Comparison of ENCODE assay signal across 13 cellular contexts in the genomic region with DNA sequence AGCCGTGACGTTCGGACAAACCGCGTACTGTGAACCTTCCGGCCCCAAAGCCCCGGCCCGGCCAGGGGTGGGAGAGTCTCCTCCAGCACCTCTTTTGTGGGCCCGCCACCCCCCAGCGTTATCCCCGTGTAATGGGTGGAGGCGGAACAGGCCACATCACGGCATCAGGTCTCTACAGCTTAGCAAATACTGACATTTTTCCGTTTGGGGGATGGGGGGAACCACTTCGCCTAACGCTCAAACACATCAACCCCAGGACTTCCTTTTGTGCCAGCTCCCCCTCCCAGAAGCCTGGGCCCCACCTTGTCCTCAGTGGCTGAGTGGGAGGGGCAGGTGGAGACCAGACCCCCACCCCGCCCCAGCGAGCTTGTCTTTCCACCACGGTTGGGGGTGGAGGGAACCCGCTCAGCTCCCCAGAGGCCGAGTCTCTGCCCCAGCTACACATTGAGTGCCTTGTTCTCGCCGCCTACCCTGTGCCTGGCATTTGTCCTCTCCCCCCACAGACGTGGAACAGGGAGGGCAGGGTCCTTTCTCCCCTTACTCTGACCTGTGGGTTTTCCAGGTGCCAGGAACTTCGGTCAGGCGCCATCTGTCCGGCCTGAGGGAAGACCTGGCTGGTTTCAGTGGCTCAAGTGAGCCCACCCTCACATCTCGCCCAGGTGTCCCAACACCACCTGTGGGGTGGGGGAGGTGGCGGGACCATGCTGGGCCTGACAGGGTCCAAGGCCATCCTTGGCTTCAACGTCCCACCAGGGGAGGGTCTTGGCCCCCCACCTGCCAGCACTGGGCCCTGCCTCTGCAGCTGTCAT. TPM values are rescaled to one million over a fixed set of nuclear protein-coding genes. Genes with fewer than 3 reads are reported as not detected.
DNase-seq lines count a peak whose midpoint lies in the region; ATAC-seq and TF ChIP-seq lines count a peak whose summit lies in the region.
"Had no signal": no experiment of that assay in that cellular context is flagged by ENCODE, and none has a peak within 500 bp of the region (broad histone marks: within the 10 kb centered on the region; RNA-seq: fewer than 3 reads in every experiment).

No MANE protein-coding gene starts in this region.

- in situ Hi-C loops in gastrocnemius medialis (cut with MboI; ENCODE audit: low sequenced_read_pairs in 4 of 4) = no loop called here

- CTCF ChIA-PET in naive thymus-derived CD4-positive, alpha-beta T cell (lab: Charles Lee) = interaction anchor here (0.6 kb wide), 1 partner anchor 34 kb away, joined by 5 read pairs; no protein-coding TSS in a partner anchor

- DNase-seq in Jurkat, Clone E6-1 (ENCODE audit: low read depth, low spot score) = peak; percentile 78
- peak; percentile 41 for DNase-seq in activated naive CD8-positive, alpha-beta T cell treated with anti-CD3 and anti-CD28 coated beads, Interleukin-2, amount 50 U/mL, for 24 hours
- DNase-seq in naive thymus-derived CD4-positive, alpha-beta T cell = peak in 6 of 9 donors; percentile 28 to 42 (median 32)
- no peak for DNase-seq in NCI-H1694 treated with DMSO at 0.1 percent for 48 hours (lab: John Stamatoyannopoulos, UW)
- no peak for DNase-seq in NCI-H187 treated with DMSO at 0.1 percent for 48 hours (lab: John Stamatoyannopoulos, UW)
- DNase-seq in gastrocnemius medialis = no peak
- DNase-seq: amniotic stem cell, RPMI8226 had no signal

- H4K20me1 ChIP-seq in BLaER1 = peaks cover 20% of the 10 kb centered on the region

- POLR2A ChIA-PET in naive thymus-derived CD4-positive, alpha-beta T cell (lab: Charles Lee) = interaction anchor here (0.7 to 1.0 kb wide), 2 partner anchors 10 to 28 kb away, joined by 3 to 4 read pairs; no protein-coding TSS in a partner anchor

- H3K27me3 Mint-ChIP-seq in activated naive CD8-positive, alpha-beta T cell treated with anti-CD3 and anti-CD28 coated beads, Interleukin-2, amount 50 U/mL, for 24 hours = no peaks in the 10 kb centered on the region
- no peaks in the 10 kb centered on the region for H3K27me3 Mint-ChIP-seq in naive thymus-derived CD4-positive, alpha-beta T cell

- peak overlapping the region; percentile 83 for H3K27ac Mint-ChIP-seq in activated naive CD8-positive, alpha-beta T cell treated with anti-CD3 and anti-CD28 coated beads, Interleukin-2, amount 50 U/mL, for 24 hours
- peak overlapping the region; percentile 20 to 88 (median 71) for H3K27ac Mint-ChIP-seq in naive thymus-derived CD4-positive, alpha-beta T cell

- peak overlapping the region; percentile 48 for H3K4me3 ChIP-seq in BLaER1
- H3K4me3 ChIP-seq in Jurkat, Clone E6-1 (ENCODE audit: low read length) = no peak overlapping the region
- H3K4me3 ChIP-seq in naive thymus-derived CD4-positive, alpha-beta T cell (ENCODE audit: low read length) = no peak overlapping the region
- no peak overlapping the region for H3K4me3 ChIP-seq in gastrocnemius medialis
- H3K4me3 ChIP-seq: gastroesophageal sphincter, ovary had no signal

- TF ChIP-seq CTCF in gastrocnemius medialis (IDR thresholded peaks at IDR 0.05 in 4 of 5, conservative IDR thresholded peaks at IDR 0.05 in 1 of 5) = no peak

- no peaks in the 10 kb centered on the region for H3K9me3 Mint-ChIP-seq in activated naive CD8-positive, alpha-beta T cell treated with anti-CD3 and anti-CD28 coated beads, Interleukin-2, amount 50 U/mL, for 24 hours
- peaks cover 0 to 2% (median 0%) of the 10 kb centered on the region in 11 donors for H3K9me3 Mint-ChIP-seq in naive thymus-derived CD4-positive, alpha-beta T cell

- H3K4me3 Mint-ChIP-seq in activated naive CD8-positive, alpha-beta T cell treated with anti-CD3 and anti-CD28 coated beads, Interleukin-2, amount 50 U/mL, for 24 hours = no peak overlapping the region
- H3K4me3 Mint-ChIP-seq in naive thymus-derived CD4-positive, alpha-beta T cell = peak overlapping the region in 7 of 10 donors; percentile 7 to 69 (median 14)

- peaks cover 20% of the 10 kb centered on the region for H3K4me1 Mint-ChIP-seq in activated naive CD8-positive, alpha-beta T cell treated with anti-CD3 and anti-CD28 coated beads, Interleukin-2, amount 50 U/mL, for 24 hours
- peaks cover 0 to 28% (median 19%) of the 10 kb centered on the region in 7 donors for H3K4me1 Mint-ChIP-seq in naive thymus-derived CD4-positive, alpha-beta T cell

- H3K9me3 ChIP-seq in BLaER1 (no peaks in the 10 kb centered on the region), gastrocnemius medialis (no peaks in the 10 kb centered on the region)
- no peaks in the 10 kb centered on the region for H3K9me3 ChIP-seq in naive thymus-derived CD4-positive, alpha-beta T cell (ENCODE audit: control insufficient read depth in 2 of 3, low read length in 3 of 3)
- H3K9me3 ChIP-seq: gastroesophageal sphincter, ovary had no signal

- H3K36me3 Mint-ChIP-seq in activated naive CD8-positive, alpha-beta T cell treated with anti-CD3 and anti-CD28 coated beads, Interleukin-2, amount 50 U/mL, for 24 hours (ENCODE audit: low read depth) = peaks cover 17% of the 10 kb centered on the region
- H3K36me3 Mint-ChIP-seq in naive thymus-derived CD4-positive, alpha-beta T cell = peaks cover 0 to 11% (median 6%) of the 10 kb centered on the region in 5 donors

- peak; percentile 50 for ATAC-seq in activated naive CD8-positive, alpha-beta T cell treated with anti-CD3 and anti-CD28 coated beads, Interleukin-2, amount 50 U/mL, for 24 hours
- ATAC-seq in naive thymus-derived CD4-positive, alpha-beta T cell = peak; percentile 43
- ATAC-seq in GM19452 (IDR thresholded peaks at IDR 0.05; ENCODE audit: unreplicated experiment) (no peak), gastrocnemius medialis (no peak)

- peaks cover 68% of the 10 kb centered on the region for H3K36me3 ChIP-seq in BLaER1
- H3K36me3 ChIP-seq in naive thymus-derived CD4-positive, alpha-beta T cell (ENCODE audit: control insufficient read depth in 2 of 3, insufficient read depth in 3 of 3, low read length in 3 of 3) = peaks cover 4 to 72% (median 10%) of the 10 kb centered on the region in 3 experiments
- H3K36me3 ChIP-seq in gastrocnemius medialis = peaks cover 0 to 28% of the 10 kb centered on the region in 2 donors
- H3K36me3 ChIP-seq: ovary had no signal

- intact Hi-C loops in naive thymus-derived CD4-positive, alpha-beta T cell (cut with micrococcal nuclease) = loop anchor here in 1 of 2 donors (2.0 to 10.0 kb wide), 2 partner anchors 26 to 50 kb away; no protein-coding TSS in a partner anchor
- intact Hi-C loops in gastrocnemius medialis (cut with DNase I; ENCODE audit: low total_unique reads) = no loop called here

- H3K4me1 ChIP-seq in BLaER1 (peaks cover 90% of the 10 kb centered on the region), gastrocnemius medialis (no peaks in the 10 kb centered on the region)
- peaks cover 9 to 20% of the 10 kb centered on the region in 2 donors for H3K4me1 ChIP-seq in naive thymus-derived CD4-positive, alpha-beta T cell (ENCODE audit: control insufficient read depth in 2 of 2, insufficient read depth in 2 of 2, low read length in 2 of 2)

- H3K27me3 ChIP-seq in BLaER1 (no peaks in the 10 kb centered on the region), gastrocnemius medialis (no peaks in the 10 kb centered on the region)
- no peaks in the 10 kb centered on the region for H3K27me3 ChIP-seq in naive thymus-derived CD4-positive, alpha-beta T cell (ENCODE audit: control insufficient read depth in 2 of 2, insufficient read depth in 2 of 2, low read length in 2 of 2)
- H3K27me3 ChIP-seq: gastroesophageal sphincter, ovary had no signal

- peak overlapping the region; percentile 85 for H3K27ac ChIP-seq in BLaER1
- peak overlapping the region; percentile 55 for H3K27ac ChIP-seq in naive thymus-derived CD4-positive, alpha-beta T cell (ENCODE audit: low read depth, low read length)
- H3K27ac ChIP-seq in gastrocnemius medialis = no peak overlapping the region
- H3K27ac ChIP-seq: ovary had no signal

- peak overlapping the region; percentile 76 for H3K9ac ChIP-seq in BLaER1

- no peak for TF ChIP-seq POLR2A in gastrocnemius medialis (IDR thresholded peaks at IDR 0.05)

- H3K4me2 ChIP-seq in BLaER1 = peak overlapping the region; percentile 96

RNA-seq across cellular contexts. Expression of gene SBF1, which starts 29.6 kb away (rescaled TPM):
- 71.8 TPM for polyA plus RNA-seq in Jurkat, Clone E6-1 (2012; ENCODE audit: insufficient read depth, insufficient read length)
- total RNA-seq in naive thymus-derived CD4-positive, alpha-beta T cell = 100 to 1,000 TPM; 161 to 209 (median 181) TPM
- polyA plus RNA-seq in naive thymus-derived CD4-positive, alpha-beta T cell = 10 to 100 TPM; 15.2 to 40.2 TPM
- 100 to 1,000 TPM in 3 of 4 donors, 10 to 100 TPM in 1; 50.5 to 116 (median 107) TPM for total RNA-seq in gastrocnemius medialis

RNA-seq across cellular contexts. Expression of gene ADM2, which starts 36.1 kb away (rescaled TPM):
- polyA plus RNA-seq in Jurkat, Clone E6-1 (2012; ENCODE audit: insufficient read depth, insufficient read length) = 4.0 TPM
- 1 to 10 TPM; 1.3 to 4.5 (median 4.0) TPM for total RNA-seq in naive thymus-derived CD4-positive, alpha-beta T cell
- polyA plus RNA-seq in naive thymus-derived CD4-positive, alpha-beta T cell = under 1 TPM; 0.24 to 0.44 TPM
- under 1 TPM in 1 of 4 donors, not detected in 3; 0.53 TPM for total RNA-seq in gastrocnemius medialis

RNA-seq across cellular contexts. Expression of gene MIOX, which starts 41.4 kb away (rescaled TPM):
- 0.98 TPM for polyA plus RNA-seq in Jurkat, Clone E6-1 (2012; ENCODE audit: insufficient read depth, insufficient read length)
- total RNA-seq in naive thymus-derived CD4-positive, alpha-beta T cell = under 1 TPM in 1 of 5 experiments, not detected in 4; 0.22 TPM
- not detected for polyA plus RNA-seq in naive thymus-derived CD4-positive, alpha-beta T cell
- total RNA-seq in gastrocnemius medialis = not detected
- total RNA-seq: gastroesophageal sphincter, HT1080 had no signal
- polyA plus RNA-seq: ovary had no signal

Comparison
In these comparisons a context has a peak if more than half of its experiments do, and no peak if none do; other contexts are left out.
1. H3K27ac ChIP-seq: peak in BLaER1 (single experiment) and naive thymus-derived CD4-positive, alpha-beta T cell (single experiment); none in gastrocnemius medialis (0 of 4).
2. DNase-seq: peak in Jurkat, Clone E6-1 (single experiment), activated naive CD8-positive, alpha-beta T cell treated with anti-CD3 and anti-CD28 coated beads, Interleukin-2, amount 50 U/mL, for 24 hours (single experiment) and naive thymus-derived CD4-positive, alpha-beta T cell (6 of 9); none in NCI-H1694 treated with DMSO at 0.1 percent for 48 hours (single experiment), NCI-H187 treated with DMSO at 0.1 percent for 48 hours (single experiment) and gastrocnemius medialis (0 of 2).
3. ATAC-seq: peak in activated naive CD8-positive, alpha-beta T cell treated with anti-CD3 and anti-CD28 coated beads, Interleukin-2, amount 50 U/mL, for 24 hours (single experiment) and naive thymus-derived CD4-positive, alpha-beta T cell (single experiment); none in GM19452 (single experiment) and gastrocnemius medialis (0 of 2).